Comparison of ENCODE assay signal across 11 cellular contexts in genomic region chr14:23123419-23123818, GRCh38. TPM values are rescaled to one million over a fixed set of nuclear protein-coding genes. Genes with fewer than 3 reads are reported as not detected.
A peak's percentile ranks its signal among the peaks of the same experiment; 100 is the strongest.
DNase-seq lines count a peak whose midpoint lies in the region; ATAC-seq and TF ChIP-seq lines count a peak whose summit lies in the region.
"Had no signal": no experiment of that assay in that cellular context is flagged by ENCODE, and none has a peak within 500 bp of the region (broad histone marks: within the 10 kb centered on the region; RNA-seq: fewer than 3 reads in every experiment).

No MANE protein-coding gene starts in this region.

- no peak for ATAC-seq in GM21717 (IDR thresholded peaks at IDR 0.05; ENCODE audit: unreplicated experiment)
- ATAC-seq in HG03097 (IDR thresholded peaks at IDR 0.05; ENCODE audit: low FRiP score, unreplicated experiment), result no peak

- TF ChIP-seq CTCF in C4-2B (conservative IDR thresholded peaks at IDR 0.05), result no peak

- no peak for TF ChIP-seq EP300 in Ishikawa (IDR thresholded peaks at IDR 0.05; ENCODE audit: borderline replicate concordance)

- 0 out of 2 replicates have a peak overlapping the region, but pooled peaks have one; percentile 4 for H3K27ac ChIP-seq in C4-2B

- TF ChIP-seq RAD21 in Ishikawa (IDR thresholded peaks at IDR 0.05; ENCODE audit: low read depth), result no peak

- DNase-seq in amniotic epithelial cell (ENCODE audit: low read depth), result peak; percentile 41
- peak; percentile 46 for DNase-seq in mucosa of gallbladder (ENCODE audit: low spot score)
- no peak for DNase-seq in HPDE6-E6E7 (ENCODE audit: extremely low spot score)
- no peak for DNase-seq in activated effector memory CD4-positive, alpha-beta T cell treated with anti-CD3 and anti-CD28 coated beads, Interleukin-2, amount 50 U/mL, for 16 hours

TF ChIP-seq in Ishikawa, 13 proteins besides CTCF, POLR2A, EP300 and RAD21:
- TF ChIP-seq NFIC (IDR thresholded peaks at IDR 0.05) (peak; percentile 40; the same call in 1 of the 2 replicates), ZBTB7A (IDR thresholded peaks at IDR 0.05; ENCODE audit: low read depth) (no peak)
TF ChIP-seq in Ishikawa: peak in this region for 1.

RNA-seq across cellular contexts. Expression of gene CEBPE, which starts 4.4 kb away (rescaled TPM):
- 0.20 TPM for total RNA-seq in mucosa of gallbladder
- total RNA-seq: fibroblast of lung had no signal

RNA-seq across cellular contexts. Expression of gene CIROP, which starts 18.6 kb away (rescaled TPM):
- not detected for total RNA-seq in mucosa of gallbladder
- total RNA-seq: liver; T-helper 1 cell treated with Interleukin-12 subunit alpha and Interleukin-12 subunit beta and Interleukin-4 antibody, amounts not matched to agents 30 ng/mL and 1 ng/mL, for 36 hours had no signal

RNA-seq across cellular contexts. Expression of gene C14orf119, which starts 28.1 kb away (rescaled TPM):
- total RNA-seq in mucosa of gallbladder, result 46.1 TPM

RNA-seq across cellular contexts. Expression of gene ACIN1, which starts 28.5 kb away (rescaled TPM):
- 196 TPM for total RNA-seq in mucosa of gallbladder

Comparison
In these comparisons a context has a peak if more than half of its experiments do, and no peak if none do; other contexts are left out.
1. DNase-seq: peak in amniotic epithelial cell (single experiment) and mucosa of gallbladder (single experiment); none in HPDE6-E6E7 (single experiment) and activated effector memory CD4-positive, alpha-beta T cell treated with anti-CD3 and anti-CD28 coated beads, Interleukin-2, amount 50 U/mL, for 16 hours (single experiment).